ENCODE assay signal across 10 cellular contexts in genomic region chr22:26573026-26573662, GRCh38. TPM values are rescaled to one million over a fixed set of nuclear protein-coding genes. Genes with fewer than 3 reads are reported as not detected.
DNase-seq lines count a peak whose midpoint lies in the region; ATAC-seq and TF ChIP-seq lines count a peak whose summit lies in the region.
"Had no signal": no experiment of that assay in that cellular context is flagged by ENCODE, and none has a peak within 500 bp of the region (broad histone marks: within the 10 kb centered on the region; RNA-seq: fewer than 3 reads in every experiment).

No MANE protein-coding gene starts in this region.

- no peaks in the 10 kb centered on the region for H3K27me3 ChIP-seq in Loucy (ENCODE audit: insufficient read depth, low read length, poor library complexity, severe bottlenecking)
- H3K27me3 ChIP-seq in H7 (ENCODE audit: control insufficient read depth, insufficient read depth, low read length): no peaks in the 10 kb centered on the region

- no peak for TF ChIP-seq CTCF in Loucy (conservative IDR thresholded peaks at IDR 0.05; ENCODE audit: low read length)

- DNase-seq in activated naive CD8-positive, alpha-beta T cell treated with anti-CD3 and anti-CD28 coated beads, Interleukin-2, amount 10 ng/mL, durations not matched to agents 7 days and 5 days: no peak
- DNase-seq in immature natural killer cell (peak in 1 of 3 donors; percentile 32), H7 (no peak), islet precursor cell (no peak)
- no peak for DNase-seq in stimulated activated naive CD8-positive, alpha-beta T cell treated with anti-CD3 and anti-CD28 coated beads, Interleukin-15, amount 100 ng/mL, for 72 hours
- no peak for DNase-seq in stimulated activated CD4-positive, alpha-beta T cell treated with anti-CD3 and anti-CD28 coated beads, Interleukin-2, amount 100 ng/mL, for 24 hours
- DNase-seq: activated T-cell treated with anti-CD3 and anti-CD28 coated beads, Interleukin-2, amount 50 U/mL, for 48 hours; NCI-H526; stimulated activated CD4-positive, alpha-beta T cell treated with anti-CD3 and anti-CD28 coated beads, Interleukin-1b, Interleukin-23, amount 100 ng/mL, for 48 hours had no signal

- POLR2A ChIA-PET in activated naive CD8-positive, alpha-beta T cell treated with anti-CD3 and anti-CD28 coated beads, Interleukin-2, amount 10 ng/mL, durations not matched to agents 7 days and 5 days (lab: Charles Lee): no interaction called here

- H3K9ac ChIP-seq in Loucy (ENCODE audit: low read depth, low read length, poor library complexity, severe bottlenecking): peak overlapping the region; percentile 37

- peaks cover 31% of the 10 kb centered on the region for H3K4me1 ChIP-seq in Loucy (ENCODE audit: insufficient read depth, low read length, poor library complexity, severe bottlenecking)

- H3K79me2 ChIP-seq in Loucy (ENCODE audit: insufficient read depth, low read length): peaks cover 40% of the 10 kb centered on the region

- no peak overlapping the region for H2AFZ ChIP-seq in Loucy (ENCODE audit: low read length)

- no peaks in the 10 kb centered on the region for H3K36me3 ChIP-seq in Loucy (ENCODE audit: insufficient read depth, low read length)
- H3K36me3 ChIP-seq in H7 (replicated peaks; ENCODE audit: control insufficient read depth, insufficient read depth, low read length): no peaks in the 10 kb centered on the region

- H3K4me3 Mint-ChIP-seq in activated naive CD8-positive, alpha-beta T cell treated with anti-CD3 and anti-CD28 coated beads, Interleukin-2, amount 10 ng/mL, durations not matched to agents 7 days and 5 days: peak overlapping the region; percentile 52
- peak overlapping the region; percentile 57 to 80 (median 68) for H3K4me3 Mint-ChIP-seq in immature natural killer cell
- peak overlapping the region; percentile 48 to 56 for H3K4me3 Mint-ChIP-seq in stimulated activated naive CD8-positive, alpha-beta T cell treated with anti-CD3 and anti-CD28 coated beads, Interleukin-15, amount 100 ng/mL, for 72 hours

- peaks cover 37% of the 10 kb centered on the region for H3K36me3 Mint-ChIP-seq in activated naive CD8-positive, alpha-beta T cell treated with anti-CD3 and anti-CD28 coated beads, Interleukin-2, amount 10 ng/mL, durations not matched to agents 7 days and 5 days
- H3K36me3 Mint-ChIP-seq in immature natural killer cell: peaks cover 8 to 37% (median 26%) of the 10 kb centered on the region in 3 donors

- H4K20me1 ChIP-seq in Loucy (ENCODE audit: insufficient read depth, low read length, poor library complexity, severe bottlenecking): no peaks in the 10 kb centered on the region

- peaks cover 61% of the 10 kb centered on the region for H3K4me1 Mint-ChIP-seq in activated naive CD8-positive, alpha-beta T cell treated with anti-CD3 and anti-CD28 coated beads, Interleukin-2, amount 10 ng/mL, durations not matched to agents 7 days and 5 days
- H3K4me1 Mint-ChIP-seq in immature natural killer cell: peaks cover 92% of the 10 kb centered on the region in 2 donors
- H3K4me1 Mint-ChIP-seq in stimulated activated naive CD8-positive, alpha-beta T cell treated with anti-CD3 and anti-CD28 coated beads, Interleukin-15, amount 100 ng/mL, for 72 hours: peaks cover 81% of the 10 kb centered on the region

- H3K27ac Mint-ChIP-seq in activated naive CD8-positive, alpha-beta T cell treated with anti-CD3 and anti-CD28 coated beads, Interleukin-2, amount 10 ng/mL, durations not matched to agents 7 days and 5 days: peak overlapping the region; percentile 79
- H3K27ac Mint-ChIP-seq in immature natural killer cell: peak overlapping the region; percentile 77 to 95 (median 88)
- peak overlapping the region; percentile 56 to 84 for H3K27ac Mint-ChIP-seq in stimulated activated naive CD8-positive, alpha-beta T cell treated with anti-CD3 and anti-CD28 coated beads, Interleukin-15, amount 100 ng/mL, for 72 hours

- no peaks in the 10 kb centered on the region for H3K9me2 ChIP-seq in Loucy (replicated peaks; ENCODE audit: low read depth, low read length)

- H3K9me3 ChIP-seq in Loucy (ENCODE audit: insufficient read depth, low read depth, low read length): no peaks in the 10 kb centered on the region

- peaks cover 3% of the 10 kb centered on the region; the same call in 1 of the 2 replicates for H3F3A ChIP-seq in Loucy (ENCODE audit: low read depth)

- peak overlapping the region; percentile 55 for H3K4me2 ChIP-seq in Loucy (ENCODE audit: low read depth, low read length, poor library complexity, severe bottlenecking)

- H3K27me3 Mint-ChIP-seq in activated naive CD8-positive, alpha-beta T cell treated with anti-CD3 and anti-CD28 coated beads, Interleukin-2, amount 10 ng/mL, durations not matched to agents 7 days and 5 days: no peaks in the 10 kb centered on the region
- H3K27me3 Mint-ChIP-seq in immature natural killer cell (ENCODE audit: low read depth in 3 of 3): peaks cover 0 to 3% (median 3%) of the 10 kb centered on the region in 3 donors
- no peaks in the 10 kb centered on the region for H3K27me3 Mint-ChIP-seq in stimulated activated naive CD8-positive, alpha-beta T cell treated with anti-CD3 and anti-CD28 coated beads, Interleukin-15, amount 100 ng/mL, for 72 hours

- H3K4me3 ChIP-seq in Loucy (ENCODE audit: low read length, poor library complexity, severe bottlenecking) (peak overlapping the region; percentile 14), H7 (ENCODE audit: insufficient read depth, low read depth, low read length) (no peak overlapping the region)

- peak; percentile 79 for ATAC-seq in activated naive CD8-positive, alpha-beta T cell treated with anti-CD3 and anti-CD28 coated beads, Interleukin-2, amount 10 ng/mL, durations not matched to agents 7 days and 5 days (ENCODE audit: low read depth)
- ATAC-seq in stimulated activated naive CD8-positive, alpha-beta T cell treated with anti-CD3 and anti-CD28 coated beads, Interleukin-15, amount 100 ng/mL, for 72 hours: peak; percentile 66

- H3K9me3 Mint-ChIP-seq in activated naive CD8-positive, alpha-beta T cell treated with anti-CD3 and anti-CD28 coated beads, Interleukin-2, amount 10 ng/mL, durations not matched to agents 7 days and 5 days: no peaks in the 10 kb centered on the region
- no peaks in the 10 kb centered on the region for H3K9me3 Mint-ChIP-seq in immature natural killer cell
- no peaks in the 10 kb centered on the region for H3K9me3 Mint-ChIP-seq in stimulated activated naive CD8-positive, alpha-beta T cell treated with anti-CD3 and anti-CD28 coated beads, Interleukin-15, amount 100 ng/mL, for 72 hours

RNA-seq across cellular contexts. Expression of gene TPST2, which starts 16.8 kb away (rescaled TPM):
- total RNA-seq in activated naive CD8-positive, alpha-beta T cell treated with anti-CD3 and anti-CD28 coated beads, Interleukin-2, amount 10 ng/mL, durations not matched to agents 7 days and 5 days: 10 to 100 TPM; 54.8 to 58.5 TPM
- polyA plus RNA-seq in immature natural killer cell: 100 to 1,000 TPM; 352 to 519 (median 512) TPM
- total RNA-seq in H7 (2014; rRNA removed; shearing (Covaris generic)): 95.0 and 118 TPM in 2 replicates

RNA-seq across cellular contexts. Expression of gene CRYBB1, which starts 44.7 kb away (rescaled TPM):
- total RNA-seq in activated naive CD8-positive, alpha-beta T cell treated with anti-CD3 and anti-CD28 coated beads, Interleukin-2, amount 10 ng/mL, durations not matched to agents 7 days and 5 days: not detected
- not detected for polyA plus RNA-seq in immature natural killer cell
- total RNA-seq in H7 (2014; rRNA removed; shearing (Covaris generic)): 1.9 and 3.1 TPM in 2 replicates

RNA-seq across cellular contexts. Expression of gene CRYBA4, which starts 48.6 kb away (rescaled TPM):
- total RNA-seq in activated naive CD8-positive, alpha-beta T cell treated with anti-CD3 and anti-CD28 coated beads, Interleukin-2, amount 10 ng/mL, durations not matched to agents 7 days and 5 days: not detected
- under 1 TPM in 2 of 3 donors, not detected in 1; 0.46 to 0.95 TPM for polyA plus RNA-seq in immature natural killer cell
- total RNA-seq in H7 (2014; rRNA removed; shearing (Covaris generic)): 0.22 TPM in 1 of 2 replicates, not detected in the other
